28 cellular contexts compared by ENCODE assay signal in the genomic region with DNA sequence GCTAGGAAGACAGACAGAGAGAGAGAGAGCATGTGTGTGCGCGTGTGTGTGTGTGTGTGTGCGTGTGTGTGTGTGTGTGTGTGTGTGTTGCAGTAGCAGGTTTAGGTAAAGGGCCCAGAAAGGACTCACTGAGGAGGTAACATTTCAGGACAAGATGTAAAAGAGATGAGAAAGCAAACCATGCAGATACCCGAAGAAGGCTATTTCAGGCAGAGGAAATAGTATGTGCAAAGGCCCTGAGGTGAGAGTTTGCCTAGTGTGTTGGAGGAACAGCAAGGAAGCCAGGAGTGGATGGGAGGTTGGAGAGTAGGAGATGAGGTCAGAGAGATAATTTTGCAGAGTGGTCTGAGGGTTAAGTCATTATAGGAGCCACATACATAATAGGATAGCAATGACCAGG.
"Had no signal": no experiment of that assay in that cellular context is flagged by ENCODE, and none has a peak within 500 bp of the region (broad histone marks: within the 10 kb centered on the region; RNA-seq: fewer than 3 reads in every experiment).

No MANE protein-coding gene starts in this region.

- H3K27ac ChIP-seq: hepatocyte, lower lobe of right lung, pancreas, prostate gland, right lobe of liver, suprapubic skin, thoracic aorta, tibial artery, upper lobe of right lung had no signal

- H3K4me3 ChIP-seq: hepatocyte, lower lobe of right lung, pancreas, prostate gland, right lobe of liver, smooth muscle cell, suprapubic skin, thoracic aorta, tibial artery, upper lobe of right lung had no signal

- DNase-seq: head of caudate nucleus; islet precursor cell; lower lobe of right lung; mammary epithelial cell; mesenchymal stem cell; naive thymus-derived CD8-positive, alpha-beta T cell; nucleus accumbens; pancreas; posterior cingulate gyrus; retina; right lobe of liver; stimulated activated CD4-positive, alpha-beta T cell treated with anti-CD3 and anti-CD28 coated beads, Interleukin-1b, Interleukin-23, amount 100 ng/mL, for 48 hours; stimulated activated CD4-positive, alpha-beta T cell treated with anti-CD3 and anti-CD28 coated beads, Interleukin-2, amount 100 ng/mL, for 48 hours; stimulated activated CD4-positive, alpha-beta T cell treated with anti-CD3 and anti-CD28 coated beads, Interleukin-4, amount 100 ng/mL, for 4 hours; stimulated activated CD8-positive, alpha-beta memory T cell treated with anti-CD3 and anti-CD28 coated beads, Interleukin-4, amount 100 ng/mL, for 48 hours; tibial artery; trophoblast cell; upper lobe of right lung had no signal

- H3K36me3 Mint-ChIP-seq: naive thymus-derived CD8-positive, alpha-beta T cell; stimulated activated memory B cell treated with anti-CD40 and anti-IgM and Interleukin-4, amounts not matched to agents 10 μg/mL and 1 μg/mL and 100 μg/mL, for 72 hours had no signal

- H3K4me1 ChIP-seq: pancreas, prostate gland, right lobe of liver, tibial artery, upper lobe of right lung had no signal

- H3K27me3 Mint-ChIP-seq: stimulated activated memory B cell treated with anti-CD40 and anti-IgM and Interleukin-4, amounts not matched to agents 10 μg/mL and 1 μg/mL and 100 μg/mL, for 72 hours; stimulated activated naive CD8-positive, alpha-beta T cell treated with anti-CD3 and anti-CD28 coated beads, Interleukin-15, Interleukin-2, amounts not matched to agents 100 ng/mL and 50 ng/mL, for 24 hours had no signal

- ATAC-seq: left lobe of liver; lower lobe of right lung; naive thymus-derived CD8-positive, alpha-beta T cell; pancreas; right lobe of liver; stimulated activated memory B cell treated with anti-CD40 and anti-IgM and Interleukin-4, amounts not matched to agents 10 μg/mL and 1 μg/mL and 100 μg/mL, for 72 hours had no signal

- H3K9me3 ChIP-seq: lower lobe of right lung, pancreas, prostate gland, right lobe of liver, suprapubic skin, thoracic aorta, tibial artery, upper lobe of right lung had no signal

- H3K4me3 Mint-ChIP-seq: naive thymus-derived CD8-positive, alpha-beta T cell; nephron; neural crest cell; stimulated activated memory B cell treated with anti-CD40 and anti-IgM and Interleukin-4, amounts not matched to agents 10 μg/mL and 1 μg/mL and 100 μg/mL, for 72 hours; stimulated activated naive CD8-positive, alpha-beta T cell treated with anti-CD3 and anti-CD28 coated beads, Interleukin-15, Interleukin-2, amounts not matched to agents 100 ng/mL and 50 ng/mL, for 24 hours had no signal

- H3K36me3 ChIP-seq: lower lobe of right lung, pancreas, prostate gland, right lobe of liver, suprapubic skin, thoracic aorta, tibial artery, upper lobe of right lung had no signal

- H3K27ac Mint-ChIP-seq: naive thymus-derived CD8-positive, alpha-beta T cell; nephron; stimulated activated memory B cell treated with anti-CD40 and anti-IgM and Interleukin-4, amounts not matched to agents 10 μg/mL and 1 μg/mL and 100 μg/mL, for 72 hours; stimulated activated naive CD8-positive, alpha-beta T cell treated with anti-CD3 and anti-CD28 coated beads, Interleukin-15, Interleukin-2, amounts not matched to agents 100 ng/mL and 50 ng/mL, for 24 hours had no signal

- H3K4me1 Mint-ChIP-seq: naive thymus-derived CD8-positive, alpha-beta T cell; stimulated activated memory B cell treated with anti-CD40 and anti-IgM and Interleukin-4, amounts not matched to agents 10 μg/mL and 1 μg/mL and 100 μg/mL, for 72 hours had no signal

- H3K27me3 ChIP-seq: hepatocyte, pancreas, right lobe of liver, suprapubic skin, tibial artery, upper lobe of right lung had no signal

- H3K9me3 Mint-ChIP-seq: nephron; stimulated activated naive CD8-positive, alpha-beta T cell treated with anti-CD3 and anti-CD28 coated beads, Interleukin-15, Interleukin-2, amounts not matched to agents 100 ng/mL and 50 ng/mL, for 24 hours had no signal
